In genomic region chr6:31814677-31815024, GRCh38 we compare ENCODE assay signal across 8 cellular contexts. TPM values are rescaled to one million over a fixed set of nuclear protein-coding genes. Genes with fewer than 3 reads are reported as not detected.
DNase-seq lines count a peak whose midpoint lies in the region; ATAC-seq, FAIRE-seq and TF ChIP-seq lines count a peak whose summit lies in the region.

No MANE protein-coding gene starts in this region.

- DNase-seq in GM12864 (ENCODE audit: low read depth) (no peak), NCI-H1105 (lab: John Stamatoyannopoulos, UW) (peak; percentile 95), T-cell (peak in 27 of 34 experiments; percentile 26 to 62 (median 50)), astrocyte (ENCODE audit: low read depth) (peak; percentile 98), heart right ventricle (peak; percentile 93 to 98), osteoblast (ENCODE audit: insufficient read length, low spot score, missing footprints) (peak; percentile 97), urothelium cell line (ENCODE audit: low spot score) (peak; percentile 92)

- H3K36me3 Mint-ChIP-seq in T-cell = peaks cover 16% of the 10 kb centered on the region
- peaks cover 4% of the 10 kb centered on the region for H3K36me3 Mint-ChIP-seq in astrocyte (ENCODE audit: low read depth, unreplicated experiment)

- 0 to 1% methylated on average over 13 of the region's 13 CpGs for WGBS in heart right ventricle, 2 donors

- H3K4me3 ChIP-seq in GM12864 (ENCODE audit: low read depth, low read length) (peak overlapping the region; percentile 72), astrocyte (ENCODE audit: insufficient read depth, low read depth, low read length) (peak overlapping the region; percentile 72), heart right ventricle (peak overlapping the region; percentile 52 to 71 (median 64)), osteoblast (ENCODE audit: insufficient read depth, low read length) (peak overlapping the region; percentile 75)

- H3K27me3 ChIP-seq in astrocyte (ENCODE audit: insufficient read depth, low read length) = no peaks in the 10 kb centered on the region
- no peaks in the 10 kb centered on the region for H3K27me3 ChIP-seq in heart right ventricle
- no peaks in the 10 kb centered on the region for H3K27me3 ChIP-seq in osteoblast (ENCODE audit: insufficient read depth, low read length)

- CTCF ChIA-PET in T-cell (lab: Charles Lee) = interaction anchor here in 1 of 2 donors (0.7 to 1.1 kb wide), 5 partner anchors 8 to 85 kb away, joined by 3 to 6 read pairs (median 4); partner anchors contain the start of genes DDAH2 and LSM2

- H3K4me3 Mint-ChIP-seq in T-cell (peak overlapping the region; percentile 89 to 92 (median 90)), astrocyte (ENCODE audit: unreplicated experiment) (peak overlapping the region; percentile 86)

- POLR2A ChIA-PET in T-cell (lab: Charles Lee) = interaction anchor here in 1 of 2 donors (0.6 to 0.8 kb wide), 2 partner anchors 8 to 304 kb away, joined by 5 to 16 read pairs; partner anchors contain the start of gene LSM2

- H3K27ac ChIP-seq in astrocyte (ENCODE audit: low read depth, low read length) (peak overlapping the region; percentile 87), heart right ventricle (peak overlapping the region; percentile 95 to 100 (median 99)), osteoblast (ENCODE audit: low read depth, low read length) (peak overlapping the region; percentile 76)

- intact Hi-C loops in heart right ventricle (cut with DNase I) = loop anchor here in 1 of 10 donors (5.0 kb wide), 1 partner anchor 77 kb away; the partner anchor contains the start of gene CLIC1

- H3K4me1 ChIP-seq in astrocyte (ENCODE audit: insufficient read depth, low read length) = peaks cover 9% of the 10 kb centered on the region
- peaks cover 7 to 38% (median 26%) of the 10 kb centered on the region in 9 donors for H3K4me1 ChIP-seq in heart right ventricle
- H3K4me1 ChIP-seq in osteoblast (ENCODE audit: insufficient read depth, low read length) = peaks cover 25% of the 10 kb centered on the region

- H2AFZ ChIP-seq in astrocyte (ENCODE audit: low read depth, low read length) (peak overlapping the region; percentile 68), osteoblast (ENCODE audit: low read length) (peak overlapping the region; percentile 81)

- H3K27ac Mint-ChIP-seq in T-cell (peak overlapping the region; percentile 90 to 94), astrocyte (ENCODE audit: unreplicated experiment) (peak overlapping the region; percentile 99)

- H3K9ac ChIP-seq in astrocyte (ENCODE audit: low read length) = peak overlapping the region; percentile 73

- H3K27me3 Mint-ChIP-seq in T-cell (no peaks in the 10 kb centered on the region), astrocyte (ENCODE audit: low read depth, unreplicated experiment) (no peaks in the 10 kb centered on the region)

- H3K36me3 ChIP-seq in astrocyte (ENCODE audit: insufficient read depth, low read length) = no peaks in the 10 kb centered on the region
- H3K36me3 ChIP-seq in heart right ventricle = no peaks in the 10 kb centered on the region
- no peaks in the 10 kb centered on the region for H3K36me3 ChIP-seq in osteoblast (ENCODE audit: insufficient read depth, low read length)

- H3K9me3 ChIP-seq in astrocyte (ENCODE audit: insufficient read depth, low read depth, low read length) (no peaks in the 10 kb centered on the region), heart right ventricle (no peaks in the 10 kb centered on the region), osteoblast (ENCODE audit: low read depth, low read length) (no peaks in the 10 kb centered on the region)

- ATAC-seq in T-cell (replicated peaks in 1 of 4) (peak; percentile 43 to 68 (median 48)), heart right ventricle (peak; percentile 79 to 89 (median 88)), GM18517 (IDR thresholded peaks at IDR 0.05; ENCODE audit: unreplicated experiment) (no peak)

- H4K20me1 ChIP-seq in astrocyte (ENCODE audit: insufficient read depth, low read length) (peaks cover 16% of the 10 kb centered on the region), osteoblast (ENCODE audit: insufficient read depth, low read length) (no peaks in the 10 kb centered on the region)

- no peaks in the 10 kb centered on the region for H3K9me3 Mint-ChIP-seq in T-cell
- peaks cover 2% of the 10 kb centered on the region for H3K9me3 Mint-ChIP-seq in astrocyte (ENCODE audit: unreplicated experiment)

- H3K4me2 ChIP-seq in astrocyte (ENCODE audit: low read length) = peak overlapping the region; percentile 92
- peak overlapping the region; percentile 84 for H3K4me2 ChIP-seq in osteoblast (ENCODE audit: insufficient read depth, low read length)

- H3K79me2 ChIP-seq in astrocyte (ENCODE audit: insufficient read depth, low read length) (peaks cover 19% of the 10 kb centered on the region), osteoblast (ENCODE audit: insufficient read depth, low read length) (peaks cover 4% of the 10 kb centered on the region)

- FAIRE-seq in astrocyte (lab: Jason Lieb, UNC) = no peak
- no peak for FAIRE-seq in urothelium cell line (lab: Jason Lieb, UNC)

- TF ChIP-seq CTCF in GM12864 (IDR thresholded peaks at IDR 0.05; ENCODE audit: low read depth, low read length, missing control alignments) = no peak
- TF ChIP-seq CTCF in astrocyte (IDR thresholded peaks at IDR 0.05; ENCODE audit: insufficient read depth, low read depth, low read length) = no peak
- no peak for TF ChIP-seq CTCF in heart right ventricle (IDR thresholded peaks at IDR 0.05)
- no peak for TF ChIP-seq CTCF in osteoblast (IDR thresholded peaks at IDR 0.05; ENCODE audit: extremely low read depth, low read depth, low read length)

- H3K4me1 Mint-ChIP-seq in T-cell (peaks cover 30 to 55% (median 40%) of the 10 kb centered on the region in 3 donors), astrocyte (ENCODE audit: low read depth, unreplicated experiment) (peaks cover 11% of the 10 kb centered on the region)

RNA-seq across cellular contexts. Expression of gene HSPA1L, which starts 0.4 kb away (rescaled TPM):
- total RNA-seq in T-cell (1 to 10 TPM; 2.8 to 8.5 (median 8.1) TPM), astrocyte (0.98 and 1.1 TPM in 2 replicates), heart right ventricle (1 to 10 TPM; 1.1 to 2.9 (median 1.9) TPM), osteoblast (0.29 and 0.72 TPM in 2 replicates)
- polyA plus RNA-seq in heart right ventricle = 1 to 10 TPM in 1 of 2 donors, under 1 TPM in 1; 0.80 to 1.4 TPM

RNA-seq across cellular contexts. Expression of gene HSPA1A, which starts 0.7 kb away (rescaled TPM):
- total RNA-seq in T-cell (100 to 1,000 TPM in 1 of 5 donors, 10 to 100 TPM in 2, 1 to 10 TPM in 2; 8.8 to 117 (median 77.9) TPM), astrocyte (52.6 and 52.7 TPM in 2 replicates), heart right ventricle (100 to 1,000 TPM; 202 to 679 (median 259) TPM), osteoblast (33.3 and 36.9 TPM in 2 replicates)
- 100 to 1,000 TPM; 113 to 166 TPM for polyA plus RNA-seq in heart right ventricle

RNA-seq across cellular contexts. Expression of gene LSM2, which starts 7.9 kb away (rescaled TPM):
- total RNA-seq in T-cell (10 to 100 TPM; 24.2 to 36.4 (median 30.6) TPM), astrocyte (43.8 and 44.0 TPM in 2 replicates), heart right ventricle (10 to 100 TPM; 18.9 to 27.6 (median 23.0) TPM), osteoblast (18.3 and 22.4 TPM in 2 replicates)
- 10 to 100 TPM; 17.5 to 52.0 TPM for polyA plus RNA-seq in heart right ventricle

RNA-seq across cellular contexts. Expression of gene HSPA1B, which starts 12.9 kb away (rescaled TPM):
- total RNA-seq in T-cell = 100 to 1,000 TPM in 1 of 5 donors, 10 to 100 TPM in 2, 1 to 10 TPM in 2; 6.3 to 105 (median 67.9) TPM
- total RNA-seq in astrocyte = 64.9 and 77.2 TPM in 2 replicates
- total RNA-seq in heart right ventricle = 100 to 1,000 TPM; 126 to 258 (median 169) TPM
- polyA plus RNA-seq in heart right ventricle = 100 to 1,000 TPM in 1 of 2 donors, 10 to 100 TPM in 1; 16.9 to 122 TPM
- 45.7 and 59.7 TPM in 2 replicates for total RNA-seq in osteoblast

RNA-seq across cellular contexts. Expression of gene VARS1, which starts 19.1 kb away (rescaled TPM):
- 10 to 100 TPM; 44.4 to 71.0 (median 62.5) TPM for total RNA-seq in T-cell
- 94.8 and 96.3 TPM in 2 replicates for total RNA-seq in astrocyte
- total RNA-seq in heart right ventricle = 10 to 100 TPM; 22.4 to 43.4 (median 29.5) TPM
- polyA plus RNA-seq in heart right ventricle = 10 to 100 TPM; 26.5 to 44.0 TPM
- total RNA-seq in osteoblast = 40.1 and 42.0 TPM in 2 replicates
